9 cellular contexts compared by ENCODE assay signal in the genomic region with DNA sequence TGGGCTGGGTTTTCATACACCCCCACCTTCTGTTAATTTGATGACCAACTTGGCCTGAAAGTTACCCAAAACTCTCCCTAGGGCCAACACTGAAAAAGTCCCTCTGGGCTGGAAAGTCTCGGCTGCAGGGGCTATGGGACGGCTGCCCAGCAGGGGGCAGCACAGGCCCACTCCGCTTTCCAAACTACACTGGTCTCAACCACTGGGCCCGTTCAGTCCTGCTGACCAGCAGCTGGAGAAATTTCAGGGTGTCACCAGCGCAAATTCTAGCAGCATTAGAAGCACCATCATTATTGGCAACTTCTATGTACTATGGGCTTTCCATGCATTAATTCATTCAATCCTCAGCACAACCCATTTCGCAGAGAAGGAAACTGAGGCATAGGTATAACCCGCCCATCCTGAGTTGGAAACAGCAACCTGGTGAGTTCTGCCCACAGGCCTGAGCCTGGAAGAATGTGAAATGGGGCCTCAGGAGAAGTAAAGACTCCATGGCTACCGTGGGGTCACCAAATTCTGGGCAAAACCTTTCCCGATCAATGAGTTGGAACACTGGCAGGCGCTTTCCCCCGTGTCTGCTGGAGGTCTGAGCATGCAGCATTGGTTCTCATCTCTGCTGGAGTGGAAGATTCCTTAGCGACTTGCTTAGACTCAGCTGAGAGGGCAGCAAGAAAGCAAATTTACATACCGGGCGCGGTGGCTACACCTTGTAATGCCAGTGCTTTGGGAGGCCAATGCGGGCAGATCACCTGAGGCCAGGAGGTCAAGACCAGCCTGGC. TPM values are rescaled to one million over a fixed set of nuclear protein-coding genes. Genes with fewer than 3 reads are reported as not detected.
DNase-seq lines count a peak whose midpoint lies in the region; ATAC-seq and TF ChIP-seq lines count a peak whose summit lies in the region.
"Had no signal": no experiment of that assay in that cellular context is flagged by ENCODE, and none has a peak within 500 bp of the region (broad histone marks: within the 10 kb centered on the region; RNA-seq: fewer than 3 reads in every experiment).

No MANE protein-coding gene starts in this region.

- H3K9me3 ChIP-seq in Peyer's patch (no peaks in the 10 kb centered on the region), psoas muscle (no peaks in the 10 kb centered on the region)

- no peak overlapping the region for H3K4me3 Mint-ChIP-seq in activated T-helper 2 cell treated with anti-CD3 and anti-CD28 coated beads, Interferon-gamma antibody, Interleukin-2, Interleukin-4, amounts not matched to agents 10 μg/mL and 5 μg/mL and 100 μg/mL, durations not matched to agents 14 hours and 24 hours and 36 hours (ENCODE audit: low read depth)
- H3K4me3 Mint-ChIP-seq: brain had no signal

- H3K27ac Mint-ChIP-seq in activated T-helper 2 cell treated with anti-CD3 and anti-CD28 coated beads, Interferon-gamma antibody, Interleukin-2, Interleukin-4, amounts not matched to agents 10 μg/mL and 5 μg/mL and 100 μg/mL, durations not matched to agents 14 hours and 24 hours and 36 hours: peak overlapping the region; percentile 0
- H3K27ac Mint-ChIP-seq: brain had no signal

- H3K4me3 ChIP-seq in Peyer's patch: no peak overlapping the region
- H3K4me3 ChIP-seq in psoas muscle: no peak overlapping the region

- H3K9me3 Mint-ChIP-seq in activated T-helper 2 cell treated with anti-CD3 and anti-CD28 coated beads, Interferon-gamma antibody, Interleukin-2, Interleukin-4, amounts not matched to agents 10 μg/mL and 5 μg/mL and 100 μg/mL, durations not matched to agents 14 hours and 24 hours and 36 hours: no peaks in the 10 kb centered on the region
- H3K9me3 Mint-ChIP-seq: brain had no signal

- WGBS in psoas muscle, 3 donors: 79 to 86% (median 84%) methylated on average over 16 of the region's 16 CpGs

- H3K36me3 ChIP-seq in Peyer's patch (peaks cover 0 to 92% (median 2%) of the 10 kb centered on the region in 3 donors), psoas muscle (ENCODE audit: insufficient read depth in 1 of 2, low read depth in 1 of 2) (peaks cover 0 to 10% of the 10 kb centered on the region in 2 donors)

- DNase-seq in GDM1 (lab: John Stamatoyannopoulos, UW): peak; percentile 18
- peak; percentile 62 for DNase-seq in HCEC 1CT
- DNase-seq in Peyer's patch: peak in 2 of 3 donors; percentile 58 to 77
- peak; percentile 37 for DNase-seq in activated T-helper 2 cell treated with anti-CD3 and anti-CD28 coated beads, Interferon-gamma antibody, Interleukin-2, Interleukin-4, amounts not matched to agents 10 μg/mL and 5 μg/mL and 100 μg/mL, durations not matched to agents 14 hours and 24 hours and 36 hours (ENCODE audit: low spot score)
- peak; percentile 67 for DNase-seq in germinal center (ENCODE audit: low spot score)
- DNase-seq in psoas muscle: peak; percentile 44 to 69

- peaks cover 91% of the 10 kb centered on the region for H3K36me3 Mint-ChIP-seq in activated T-helper 2 cell treated with anti-CD3 and anti-CD28 coated beads, Interferon-gamma antibody, Interleukin-2, Interleukin-4, amounts not matched to agents 10 μg/mL and 5 μg/mL and 100 μg/mL, durations not matched to agents 14 hours and 24 hours and 36 hours (ENCODE audit: low read depth)

- ATAC-seq in psoas muscle (peak in 2 of 4 donors; percentile 40 to 52), HG03095 (IDR thresholded peaks at IDR 0.05; ENCODE audit: unreplicated experiment) (no peak), HG03457 (IDR thresholded peaks at IDR 0.05; ENCODE audit: unreplicated experiment) (no peak)

- H3K4me1 Mint-ChIP-seq in activated T-helper 2 cell treated with anti-CD3 and anti-CD28 coated beads, Interferon-gamma antibody, Interleukin-2, Interleukin-4, amounts not matched to agents 10 μg/mL and 5 μg/mL and 100 μg/mL, durations not matched to agents 14 hours and 24 hours and 36 hours (ENCODE audit: low read depth): peaks cover 9% of the 10 kb centered on the region
- H3K4me1 Mint-ChIP-seq: brain had no signal

- H3K27me3 Mint-ChIP-seq in activated T-helper 2 cell treated with anti-CD3 and anti-CD28 coated beads, Interferon-gamma antibody, Interleukin-2, Interleukin-4, amounts not matched to agents 10 μg/mL and 5 μg/mL and 100 μg/mL, durations not matched to agents 14 hours and 24 hours and 36 hours (ENCODE audit: low read depth): no peaks in the 10 kb centered on the region

- H3K27me3 ChIP-seq in Peyer's patch: no peaks in the 10 kb centered on the region
- no peaks in the 10 kb centered on the region for H3K27me3 ChIP-seq in psoas muscle (ENCODE audit: insufficient read depth in 3 of 3, low read length in 2 of 3)

- intact Hi-C loops in activated T-helper 2 cell treated with anti-CD3 and anti-CD28 coated beads, Interferon-gamma antibody, Interleukin-2, Interleukin-4, amounts not matched to agents 10 μg/mL and 5 μg/mL and 100 μg/mL, durations not matched to agents 14 hours and 24 hours and 36 hours (cut with micrococcal nuclease): loop anchor here (1.0 to 5.0 kb wide), 3 partner anchors 49 to 168 kb away; a partner anchor contains a TSS
- intact Hi-C loops in psoas muscle (cut with DNase I): no loop called here

- H3K4me1 ChIP-seq in Peyer's patch: no peaks in the 10 kb centered on the region
- no peaks in the 10 kb centered on the region for H3K4me1 ChIP-seq in psoas muscle

- peak overlapping the region in 1 of 4 donors; percentile 58 for H3K27ac ChIP-seq in Peyer's patch
- H3K27ac ChIP-seq in psoas muscle: no peak overlapping the region

- no peak for TF ChIP-seq POLR2A in Peyer's patch (IDR thresholded peaks at IDR 0.05)

- TF ChIP-seq CTCF in Peyer's patch (IDR thresholded peaks at IDR 0.05): peak; percentile 53 to 89 (median 62)
- TF ChIP-seq CTCF in psoas muscle (IDR thresholded peaks at IDR 0.05): peak; percentile 52

RNA-seq across cellular contexts. Expression of a gene that starts 9.7 kb away (rescaled TPM):
- total RNA-seq in Peyer's patch: not detected
- not detected in 2 replicates for total RNA-seq in activated T-helper 2 cell treated with anti-CD3 and anti-CD28 coated beads, Interferon-gamma antibody, Interleukin-2, Interleukin-4, amounts not matched to agents 10 μg/mL and 5 μg/mL and 100 μg/mL, durations not matched to agents 14 hours and 24 hours and 36 hours
- total RNA-seq in psoas muscle: not detected
- polyA plus RNA-seq in psoas muscle: under 1 TPM in 1 of 3 donors, not detected in 2; 0.68 TPM

RNA-seq across cellular contexts. Expression of a gene that starts 16.4 kb away (rescaled TPM):
- total RNA-seq in Peyer's patch: not detected
- total RNA-seq in activated T-helper 2 cell treated with anti-CD3 and anti-CD28 coated beads, Interferon-gamma antibody, Interleukin-2, Interleukin-4, amounts not matched to agents 10 μg/mL and 5 μg/mL and 100 μg/mL, durations not matched to agents 14 hours and 24 hours and 36 hours: not detected in 2 replicates
- total RNA-seq in psoas muscle: 1 to 10 TPM in 2 of 4 donors, not detected in 2; 1.8 to 2.8 TPM
- polyA plus RNA-seq in psoas muscle: under 1 TPM in 2 of 3 donors, not detected in 1; 0.21 to 0.63 TPM

RNA-seq across cellular contexts. Expression of a gene that starts 48.5 kb away (rescaled TPM):
- total RNA-seq in Peyer's patch: 100 to 1,000 TPM in 1 of 4 donors, 10 to 100 TPM in 3; 41.7 to 174 (median 75.0) TPM
- total RNA-seq in activated T-helper 2 cell treated with anti-CD3 and anti-CD28 coated beads, Interferon-gamma antibody, Interleukin-2, Interleukin-4, amounts not matched to agents 10 μg/mL and 5 μg/mL and 100 μg/mL, durations not matched to agents 14 hours and 24 hours and 36 hours: 152 TPM in 2 replicates
- total RNA-seq in psoas muscle: 1 to 10 TPM; 2.3 to 3.9 (median 2.9) TPM
- 1 to 10 TPM; 1.5 to 2.1 (median 1.9) TPM for polyA plus RNA-seq in psoas muscle

Comparison
In these comparisons a context has a peak if more than half of its experiments do, and no peak if none do; other contexts are left out.
1. RNA of a gene that starts 48.5 kb away (total RNA-seq): 152 TPM in activated T-helper 2 cell treated with anti-CD3 and anti-CD28 coated beads, Interferon-gamma antibody, Interleukin-2, Interleukin-4, amounts not matched to agents 10 μg/mL and 5 μg/mL and 100 μg/mL, durations not matched to agents 14 hours and 24 hours and 36 hours and 41.7 to 174 TPM in Peyer's patch; 2.3 to 3.9 TPM in psoas muscle; every median in the first group is over 4 times any median in the second.
2. Peak in every context shown above with its lines, with median percentiles within 50 percentile points of each other: DNase-seq.